Comparison of ENCODE assay signal across 17 cellular contexts in the genomic region with DNA sequence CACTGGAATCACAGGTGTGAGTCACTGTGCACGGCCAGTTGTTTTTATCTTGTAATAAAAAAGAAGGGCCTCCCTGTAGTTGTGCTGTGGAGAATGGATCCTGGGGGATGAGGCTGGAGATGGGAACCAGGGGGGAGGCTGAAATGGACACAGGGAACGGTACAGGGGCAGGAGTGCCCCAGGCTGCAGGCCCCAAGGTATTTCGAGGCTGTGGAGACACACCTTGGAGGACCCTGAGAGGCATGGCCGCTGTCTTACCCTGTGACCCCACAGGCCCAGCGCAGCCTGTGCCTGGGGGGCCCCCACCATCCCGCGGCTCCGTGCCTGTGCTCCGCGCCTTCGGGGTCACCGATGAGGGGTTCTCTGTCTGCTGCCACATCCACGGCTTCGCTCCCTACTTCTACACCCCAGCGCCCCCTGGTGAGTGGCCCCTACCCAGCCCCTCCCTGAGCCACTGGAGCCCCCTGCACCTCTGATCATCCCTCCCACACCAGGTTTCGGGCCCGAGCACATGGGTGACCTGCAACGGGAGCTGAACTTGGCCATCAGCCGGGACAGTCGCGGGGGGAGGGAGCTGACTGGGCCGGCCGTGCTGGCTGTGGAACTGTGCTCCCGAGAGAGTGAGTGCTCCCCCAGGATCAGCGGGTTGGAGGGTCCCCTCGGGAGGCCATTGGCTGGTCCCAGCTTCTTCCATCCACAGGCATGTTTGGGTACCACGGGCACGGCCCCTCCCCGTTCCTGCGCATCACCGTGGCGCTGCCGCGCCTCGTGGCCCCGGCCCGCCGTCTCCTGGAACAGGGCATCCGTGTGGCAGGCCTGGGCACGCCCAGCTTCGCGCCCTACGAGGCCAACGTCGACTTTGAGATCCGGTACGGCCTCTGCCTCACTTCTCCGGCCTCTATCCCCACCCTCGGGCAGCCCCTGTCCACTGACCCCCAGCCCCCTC. TPM values are rescaled to one million over a fixed set of nuclear protein-coding genes. Genes with fewer than 3 reads are reported as not detected.
DNase-seq lines count a peak whose midpoint lies in the region; ATAC-seq and TF ChIP-seq lines count a peak whose summit lies in the region.
"Had no signal": no experiment of that assay in that cellular context is flagged by ENCODE, and none has a peak within 500 bp of the region (broad histone marks: within the 10 kb centered on the region; RNA-seq: fewer than 3 reads in every experiment).

No MANE protein-coding gene starts in this region.

- 95% methylated on average over 22 to 47 of the region's 49 CpGs for WGBS in body of pancreas, 2 donors

- H2AFZ ChIP-seq in OCI-LY7 (ENCODE audit: low read length), result no peak overlapping the region
- H2AFZ ChIP-seq: PC-9 had no signal

- no peak overlapping the region for H3K27ac ChIP-seq in OCI-LY7 (ENCODE audit: low read depth, low read length, poor library complexity, severe bottlenecking)
- H3K27ac ChIP-seq in WERI-Rb-1, result no peak overlapping the region
- H3K27ac ChIP-seq in body of pancreas, result no peak overlapping the region
- H3K27ac ChIP-seq: PC-9 had no signal

- CTCF ChIA-PET in OCI-LY7 (lab: Charles Lee; ENCODE audit: unreplicated experiment), result no interaction called here

- H3K27me3 Mint-ChIP-seq in CD14-positive monocyte (ENCODE audit: low read depth in 3 of 3), result peaks cover 0 to 5% (median 1%) of the 10 kb centered on the region in 3 donors
- H3K27me3 Mint-ChIP-seq: CD4-positive, CD25-positive, alpha-beta regulatory T cell had no signal

- no peaks in the 10 kb centered on the region for H3K4me1 Mint-ChIP-seq in CD14-positive monocyte

- no peak overlapping the region for H3K4me2 ChIP-seq in OCI-LY7 (ENCODE audit: low read length)
- H3K4me2 ChIP-seq: PC-9 had no signal

- H3K9me3 Mint-ChIP-seq in CD14-positive monocyte, result peaks cover 0 to 2% (median 0%) of the 10 kb centered on the region in 7 donors
- H3K9me3 Mint-ChIP-seq: CD4-positive, CD25-positive, alpha-beta regulatory T cell; T-helper 1 cell treated with Interleukin-12 subunit alpha and Interleukin-12 subunit beta and Interleukin-4 antibody, amounts not matched to agents 30 μg/mL and 1 μg/mL, for 36 hours had no signal

- no peak for TF ChIP-seq POLR2A in body of pancreas (IDR thresholded peaks at IDR 0.05)

- no peak for ATAC-seq in body of pancreas
- ATAC-seq in HG02970 (IDR thresholded peaks at IDR 0.05; ENCODE audit: low FRiP score, unreplicated experiment), result no peak

- H3K27ac Mint-ChIP-seq in CD14-positive monocyte, result peak overlapping the region in 1 of 7 donors; percentile 20
- H3K27ac Mint-ChIP-seq: CD4-positive, CD25-positive, alpha-beta regulatory T cell; T-helper 1 cell treated with Interleukin-12 subunit alpha and Interleukin-12 subunit beta and Interleukin-4 antibody, amounts not matched to agents 30 μg/mL and 1 μg/mL, for 36 hours had no signal

- H3K36me3 ChIP-seq in OCI-LY7 (ENCODE audit: insufficient read depth, low read length) (peaks cover 76% of the 10 kb centered on the region), WERI-Rb-1 (peaks cover 57% of the 10 kb centered on the region), body of pancreas (replicated peaks in 1 of 2; ENCODE audit: insufficient read depth in 1 of 2, low read depth in 2 of 2) (no peaks in the 10 kb centered on the region)

- peaks cover 35 to 63% of the 10 kb centered on the region in 2 donors for H3K36me3 Mint-ChIP-seq in CD14-positive monocyte

- BruUV-seq in OCI-LY7 (replicated peaks; lab: Mats Ljungman, UMichigan), result no TSS peak

- H3K4me3 Mint-ChIP-seq in CD14-positive monocyte, result no peak overlapping the region
- H3K4me3 Mint-ChIP-seq: CD4-positive, CD25-positive, alpha-beta regulatory T cell; T-helper 1 cell treated with Interleukin-12 subunit alpha and Interleukin-12 subunit beta and Interleukin-4 antibody, amounts not matched to agents 30 μg/mL and 1 μg/mL, for 36 hours had no signal

- H3K9me2 ChIP-seq in OCI-LY7 (ENCODE audit: insufficient read depth, low read length), result no peaks in the 10 kb centered on the region

- POLR2A ChIA-PET in OCI-LY7 (lab: Charles Lee), result no interaction called here

- H3K4me1 ChIP-seq in OCI-LY7 (ENCODE audit: insufficient read depth, low read length, poor library complexity, severe bottlenecking) (no peaks in the 10 kb centered on the region), body of pancreas (no peaks in the 10 kb centered on the region)

- DNase-seq in CD14-positive monocyte (ENCODE audit: low spot score) (peak; percentile 46), GM10266 (ENCODE audit: extremely low spot score) (no peak), OCI-LY7 (ENCODE audit: low spot score) (no peak), ecto neural progenitor cell (ENCODE audit: low spot score) (peak; percentile 42), WERI-Rb-1 (no peak), epidermal melanocyte (ENCODE audit: insufficient read length, low spot score) (no peak), body of pancreas (no peak)
- DNase-seq: AML-193; CD4-positive, CD25-positive, alpha-beta regulatory T cell; NCI-H1105 treated with DMSO at 0.1 percent for 48 hours; NCI-H2029; NCI-H510A treated with DMSO at 0.1 percent for 48 hours; NK-92 treated with Interleukin-12 subunit alpha and Interleukin-12 subunit beta, amount 100 ng/mL, for 24 hours; PC-9 had no signal

- H3K27me3 ChIP-seq in WERI-Rb-1 (ENCODE audit: insufficient read depth, low read depth, severe bottlenecking) (no peaks in the 10 kb centered on the region), body of pancreas (no peaks in the 10 kb centered on the region)

- peaks cover 9% of the 10 kb centered on the region; the same call in 1 of the 2 replicates for H4K20me1 ChIP-seq in OCI-LY7 (ENCODE audit: insufficient read depth, low read length)

- intact Hi-C loops in CD14-positive monocyte (cut with micrococcal nuclease), result no loop called here
- intact Hi-C loops in OCI-LY7 (cut with micrococcal nuclease; ENCODE audit: unreplicated experiment), result no loop called here
- intact Hi-C loops in body of pancreas (cut with DNase I), result no loop called here

- H3K9me3 ChIP-seq in OCI-LY7 (ENCODE audit: low read length), result no peaks in the 10 kb centered on the region
- H3K9me3 ChIP-seq in WERI-Rb-1 (ENCODE audit: severe bottlenecking), result no peaks in the 10 kb centered on the region
- no peaks in the 10 kb centered on the region for H3K9me3 ChIP-seq in body of pancreas

- peaks cover 15% of the 10 kb centered on the region; the same call in 1 of the 2 replicates for H3K79me2 ChIP-seq in OCI-LY7 (ENCODE audit: insufficient read depth, low read depth, low read length)

- TF ChIP-seq CTCF in CD14-positive monocyte (IDR thresholded peaks at IDR 0.05) (no peak), GM10266 (IDR thresholded peaks at IDR 0.05; ENCODE audit: control insufficient read depth, insufficient read depth, low read depth, missing control alignments) (peak; percentile 4), OCI-LY7 (conservative IDR thresholded peaks at IDR 0.05; ENCODE audit: low read length) (peak; percentile 35), WERI-Rb-1 (IDR thresholded peaks at IDR 0.05; ENCODE audit: low read depth, low read length) (no peak), body of pancreas (IDR thresholded peaks at IDR 0.05) (no peak)

- no peak overlapping the region for H3K4me3 ChIP-seq in OCI-LY7 (ENCODE audit: low read depth, low read length, poor library complexity, severe bottlenecking)
- no peak overlapping the region for H3K4me3 ChIP-seq in WERI-Rb-1 (ENCODE audit: low read depth, low read length)
- H3K4me3 ChIP-seq in body of pancreas, result no peak overlapping the region
- H3K4me3 ChIP-seq: PC-9 had no signal

RNA-seq across cellular contexts. Expression of gene SPIB, which starts 17.0 kb away (rescaled TPM):
- polyA plus RNA-seq in CD14-positive monocyte, result under 1 TPM; 0.16 to 0.34 TPM
- total RNA-seq in OCI-LY7 (2014; rRNA removed; shearing (Covaris generic)), result 122 and 145 TPM in 2 replicates
- total RNA-seq in OCI-LY7 (2022) (99.4 and 101 TPM in 2 replicates), body of pancreas (1 to 10 TPM in 1 of 2 donors, not detected in 1; 6.9 TPM)
- total RNA-seq: CD4-positive, CD25-positive, alpha-beta regulatory T cell; Daoy; PC-9 had no signal

RNA-seq across cellular contexts. Expression of gene POLD1, which starts 17.6 kb away (rescaled TPM):
- 10 to 100 TPM in 1 of 2 donors, 1 to 10 TPM in 1; 9.3 to 15.6 TPM for polyA plus RNA-seq in CD14-positive monocyte
- 147 and 233 TPM in 2 replicates for total RNA-seq in OCI-LY7 (2014; rRNA removed; shearing (Covaris generic))
- total RNA-seq in OCI-LY7 (2022) (119 and 127 TPM in 2 replicates), body of pancreas (10 to 100 TPM; 13.2 to 13.8 TPM)

RNA-seq across cellular contexts. Expression of gene NR1H2, which starts 25.5 kb away (rescaled TPM):
- polyA plus RNA-seq in CD14-positive monocyte, result 10 to 100 TPM; 77.1 to 78.9 TPM
- total RNA-seq in OCI-LY7 (2014; rRNA removed; shearing (Covaris generic)), result 52.8 and 65.7 TPM in 2 replicates
- 41.2 and 53.1 TPM in 2 replicates for total RNA-seq in OCI-LY7 (2022)
- total RNA-seq in body of pancreas, result 10 to 100 TPM; 43.2 to 50.1 TPM

RNA-seq across cellular contexts. Expression of gene MYBPC2, which starts 30.9 kb away (rescaled TPM):
- polyA plus RNA-seq in CD14-positive monocyte, result not detected
- total RNA-seq in OCI-LY7 (2014; rRNA removed; shearing (Covaris generic)), result 10.6 and 15.4 TPM in 2 replicates
- 22.2 and 28.2 TPM in 2 replicates for total RNA-seq in OCI-LY7 (2022)
- not detected for total RNA-seq in body of pancreas
- total RNA-seq: Daoy, PC-9 had no signal

RNA-seq across cellular contexts. Expression of gene NAPSA, which starts 36.3 kb away (rescaled TPM):
- under 1 TPM; 0.27 to 0.52 TPM for polyA plus RNA-seq in CD14-positive monocyte
- 2.6 and 5.7 TPM in 2 replicates for total RNA-seq in OCI-LY7 (2014; rRNA removed; shearing (Covaris generic))
- total RNA-seq in OCI-LY7 (2022) (15.7 and 30.1 TPM in 2 replicates), body of pancreas (1 to 10 TPM; 1.8 to 2.3 TPM)
- total RNA-seq: Daoy had no signal

Comparison
In these comparisons a context has a peak if more than half of its experiments do, and no peak if none do; other contexts are left out.
1. DNase-seq: peak in CD14-positive monocyte (single experiment) and ecto neural progenitor cell (single experiment); none in GM10266 (single experiment), OCI-LY7 (single experiment), WERI-Rb-1 (single experiment), epidermal melanocyte (single experiment) and body of pancreas (0 of 4).
2. CTCF ChIP-seq: peak in GM10266 (single experiment) and OCI-LY7 (single experiment); none in CD14-positive monocyte (single experiment), WERI-Rb-1 (single experiment) and body of pancreas (0 of 7).
3. RNA of gene SPIB, which starts 17.0 kb away (total RNA-seq): 99.4 to 145 TPM in OCI-LY7; 6.9 TPM in body of pancreas; every median in the first group is over 10 times any median in the second.
4. RNA of gene POLD1, which starts 17.6 kb away (total RNA-seq): 119 to 233 TPM in OCI-LY7; 13.2 to 13.8 TPM in body of pancreas; every median in the first group is over 4 times any median in the second.